ENCODE assay signal across 14 cellular contexts in genomic region chr1:118985611-118986290, GRCh38. TPM values are rescaled to one million over a fixed set of nuclear protein-coding genes. Genes with fewer than 3 reads are reported as not detected.
DNase-seq lines count a peak whose midpoint lies in the region; ATAC-seq, FAIRE-seq and TF ChIP-seq lines count a peak whose summit lies in the region.
"Had no signal": no experiment of that assay in that cellular context is flagged by ENCODE, and none has a peak within 500 bp of the region (broad histone marks: within the 10 kb centered on the region; RNA-seq: fewer than 3 reads in every experiment).

No MANE protein-coding gene starts in this region.

- TF ChIP-seq CTCF in AG04449 (IDR thresholded peaks at IDR 0.05; ENCODE audit: insufficient read depth, low read length, missing control alignments) (no peak), GM10248 (IDR thresholded peaks at IDR 0.05; ENCODE audit: control extremely low read depth, extremely low read depth, low read depth, missing control alignments) (no peak), brain (conservative IDR thresholded peaks at IDR 0.05) (no peak), stomach (IDR thresholded peaks at IDR 0.05) (no peak)

- H3K27ac ChIP-seq in small intestine (ENCODE audit: low read depth in 1 of 2, low read length in 1 of 2) (no peak overlapping the region), stomach (no peak overlapping the region)
- H3K27ac ChIP-seq: RWPE1, upper lobe of right lung had no signal

- H3K27me3 ChIP-seq in small intestine (ENCODE audit: control insufficient read depth in 2 of 2, insufficient read depth in 2 of 2, low read length in 2 of 2) = peaks cover 29 to 78% of the 10 kb centered on the region in 2 donors
- H3K27me3 ChIP-seq in stomach = peaks cover 47 to 100% (median 98%) of the 10 kb centered on the region in 3 donors

- DNase-seq in AG04449 (ENCODE audit: low read depth, low spot score) (no peak), GM10248 (ENCODE audit: extremely low spot score) (peak; percentile 15), naive B cell (no peak), small intestine (no peak), KBM-7 (no peak), stomach (no peak)
- DNase-seq: activated CD4-positive, CD25-positive, alpha-beta regulatory T cell treated with anti-CD3 and anti-CD28 coated beads, Interleukin-2, amount 50 U/mL, for 72 hours; activated naive CD4-positive, alpha-beta T cell; IMR-90; NCI-H2171 treated with DMSO at 0.1 percent for 48 hours; upper lobe of right lung had no signal

- H3K27ac Mint-ChIP-seq in brain (peak overlapping the region in 3 of 5 experiments; percentile 60 to 96 (median 89)), naive B cell (peak overlapping the region in 4 of 6 donors; percentile 54 to 92 (median 90))

- H3K36me3 Mint-ChIP-seq in brain = peaks cover 32% of the 10 kb centered on the region
- H3K36me3 Mint-ChIP-seq in naive B cell = peaks cover 13 to 35% of the 10 kb centered on the region in 2 donors

- CTCF ChIA-PET in AG04449 (lab: Yijun Ruan, JAX) (interaction anchor here (0.9 to 1.2 kb wide), 5 partner anchors 8 to 381 kb away, joined by 3 to 4 read pairs (median 3); no protein-coding TSS in a partner anchor), GM10248 (lab: Yijun Ruan, JAX) (interaction anchor here (1.3 to 1.6 kb wide), 3 partner anchors 10 to 36 kb away, joined by 3 to 6 read pairs (median 4); no protein-coding TSS in a partner anchor)

- no peaks in the 10 kb centered on the region for H3K9me3 ChIP-seq in small intestine (ENCODE audit: control insufficient read depth, low read depth)
- H3K9me3 ChIP-seq in stomach = peaks cover 0 to 42% (median 8%) of the 10 kb centered on the region in 4 donors
- H3K9me3 ChIP-seq: upper lobe of right lung had no signal

- H3K4me3 Mint-ChIP-seq in brain (peak overlapping the region in 4 of 5 experiments; percentile 17 to 92 (median 88)), naive B cell (peak overlapping the region; percentile 41 to 83 (median 67))

- ATAC-seq in naive B cell (ENCODE audit: low read depth in 2 of 2) (no peak), GM21529 (IDR thresholded peaks at IDR 0.05; ENCODE audit: unreplicated experiment) (no peak)
- ATAC-seq: upper lobe of right lung had no signal

- peak overlapping the region; percentile 83 for H3K4me3 ChIP-seq in AG04449 (ENCODE audit: low read depth, low read length)
- no peak overlapping the region for H3K4me3 ChIP-seq in small intestine (ENCODE audit: low read depth in 1 of 2, low read length in 2 of 2)
- no peak overlapping the region for H3K4me3 ChIP-seq in stomach
- H3K4me3 ChIP-seq: upper lobe of right lung had no signal

- no peak for FAIRE-seq in small intestine (lab: Jason Lieb, UNC)

- no peak for TF ChIP-seq POLR2A in stomach (IDR thresholded peaks at IDR 0.05)

- 10 to 17% (median 14%) methylated on average over 24 of the region's 24 CpGs for WGBS in small intestine, 3 donors
- WGBS in stomach, 5 donors = 9 to 17% (median 16%) methylated on average over 24 of the region's 24 CpGs

- peaks cover 0 to 30% (median 16%) of the 10 kb centered on the region in 5 experiments for H3K9me3 Mint-ChIP-seq in brain
- peaks cover 0 to 54% (median 35%) of the 10 kb centered on the region in 7 donors for H3K9me3 Mint-ChIP-seq in naive B cell

- POLR2A ChIA-PET in AG04449 (lab: Yijun Ruan, JAX) = interaction anchor here (0.6 to 2.3 kb wide), 6 partner anchors 10 to 834 kb away, joined by 3 to 13 read pairs (median 4); no protein-coding TSS in a partner anchor
- POLR2A ChIA-PET in GM10248 (lab: Yijun Ruan, JAX) = no interaction called here

- H3K4me1 Mint-ChIP-seq in brain (peaks cover 65% of the 10 kb centered on the region), naive B cell (peaks cover 19 to 50% (median 47%) of the 10 kb centered on the region in 3 donors)

- H3K4me1 ChIP-seq in small intestine (ENCODE audit: control insufficient read depth in 2 of 2, insufficient read depth in 1 of 2, low read depth in 1 of 2, low read length in 1 of 2) (peaks cover 0 to 2% of the 10 kb centered on the region in 2 donors), stomach (peaks cover 25 to 54% (median 42%) of the 10 kb centered on the region in 4 donors)

- H3K36me3 ChIP-seq in small intestine (ENCODE audit: control insufficient read depth in 2 of 2, insufficient read depth in 2 of 2, low read length in 2 of 2) (no peaks in the 10 kb centered on the region), stomach (no peaks in the 10 kb centered on the region)
- H3K36me3 ChIP-seq: upper lobe of right lung had no signal

- intact Hi-C loops in stomach (cut with DNase I; ENCODE audit: low total_unique reads) = no loop called here

- no peak for TF ChIP-seq EP300 in stomach (IDR thresholded peaks at IDR 0.05)

- in situ Hi-C loops in KBM-7 (cut with MboI; ENCODE audit: low pct_unique_long_range_greater_than_20kb, low sequenced_read_pairs) = no loop called here

- H3K27me3 Mint-ChIP-seq in brain (peaks cover 100% of the 10 kb centered on the region), naive B cell (peaks cover 86 to 95% (median 93%) of the 10 kb centered on the region in 3 donors)

RNA-seq across cellular contexts. Expression of gene TBX15, which starts 2.4 kb away (rescaled TPM):
- polyA plus RNA-seq in brain (ENCODE audit: insufficient read depth, low read depth, low replicate concordance) (9.0 TPM), naive B cell (ENCODE audit: low read depth in 6 of 6) (not detected), small intestine (under 1 TPM in 1 of 3 donors, not detected in 2; 0.09 TPM), stomach (under 1 TPM in 1 of 3 donors, not detected in 2; 0.05 TPM)
- total RNA-seq in stomach = under 1 TPM in 1 of 5 donors, not detected in 4; 0.37 TPM
- total RNA-seq: IMR-90 had no signal
- polyA plus RNA-seq: IMR-90 had no signal
